Comparison of ENCODE assay signal across 10 cellular contexts in genomic region chr3:10417849-10418248, GRCh38.
DNase-seq lines count a peak whose midpoint lies in the region; ATAC-seq, FAIRE-seq and TF ChIP-seq lines count a peak whose summit lies in the region.
"Had no signal": no experiment of that assay in that cellular context is flagged by ENCODE, and none has a peak within 500 bp of the region (broad histone marks: within the 10 kb centered on the region; RNA-seq: fewer than 3 reads in every experiment).

No MANE protein-coding gene starts in this region.

- H3K27ac ChIP-seq in cardiac muscle cell (no peak overlapping the region), right atrium auricular region (no peak overlapping the region), endothelial cell of umbilical vein (ENCODE audit: insufficient read depth, low read depth, low read length) (no peak overlapping the region)

- H3K9me3 ChIP-seq in cardiac muscle cell (ENCODE audit: low read depth) (no peaks in the 10 kb centered on the region), right atrium auricular region (no peaks in the 10 kb centered on the region), endothelial cell of umbilical vein (replicated peaks; ENCODE audit: control insufficient read depth, insufficient read depth, low read length) (no peaks in the 10 kb centered on the region)

- POLR2A ChIA-PET in endothelial cell of umbilical vein (lab: Charles Lee): no interaction called here

- H3K4me1 ChIP-seq in cardiac muscle cell (ENCODE audit: low read depth) (no peaks in the 10 kb centered on the region), right atrium auricular region (no peaks in the 10 kb centered on the region), endothelial cell of umbilical vein (ENCODE audit: control insufficient read depth, extremely low read depth, insufficient read depth, low read length) (no peaks in the 10 kb centered on the region)

- H3K4me2 ChIP-seq in endothelial cell of umbilical vein (ENCODE audit: insufficient read depth, low read length): no peak overlapping the region

- intact Hi-C loops in endothelial cell of umbilical vein (cut with micrococcal nuclease): loop anchor here (2.0 kb wide), 1 partner anchor 321 kb away; no protein-coding TSS in a partner anchor
- intact Hi-C loops in cardiac septum (cut with DNase I): no loop called here

- no peak overlapping the region for H2AFZ ChIP-seq in endothelial cell of umbilical vein (ENCODE audit: low read depth, low read length)

- dilution Hi-C loops in endothelial cell of umbilical vein (cut with MboI; ENCODE audit: extremely low pct_ligation_motif_present, low sequenced_read_pairs): no loop called here

- TF ChIP-seq CTCF in cardiac muscle cell (IDR thresholded peaks at IDR 0.05; ENCODE audit: low read depth, low read length) (peak; percentile 15), right atrium auricular region (IDR thresholded peaks at IDR 0.05) (no peak), endothelial cell of umbilical vein (IDR thresholded peaks at IDR 0.05; ENCODE audit: extremely low read depth in 1 of 2, insufficient read depth in 1 of 2, low read depth in 1 of 2, low read length in 2 of 2) (no peak)

- H3K9me1 ChIP-seq in endothelial cell of umbilical vein (replicated peaks; ENCODE audit: control insufficient read depth, extremely low read depth, insufficient read depth, low read length): no peaks in the 10 kb centered on the region

- H3K4me3 ChIP-seq in cardiac muscle cell (no peak overlapping the region), right atrium auricular region (no peak overlapping the region), endothelial cell of umbilical vein (replicated peaks in 1 of 3; ENCODE audit: insufficient read depth in 1 of 3, low read depth in 1 of 3, low read length in 3 of 3) (no peak overlapping the region)

- no peaks in the 10 kb centered on the region for H3K27me3 ChIP-seq in cardiac muscle cell
- no peaks in the 10 kb centered on the region for H3K27me3 ChIP-seq in right atrium auricular region
- H3K27me3 ChIP-seq in endothelial cell of umbilical vein (ENCODE audit: control insufficient read depth in 2 of 2, insufficient read depth in 2 of 2, low read length in 2 of 2): no peaks in the 10 kb centered on the region

- TF ChIP-seq POLR2A in endothelial cell of umbilical vein (IDR thresholded peaks at IDR 0.05; ENCODE audit: low read depth, low read length): no peak

- no peaks in the 10 kb centered on the region for H3K36me3 ChIP-seq in cardiac muscle cell
- no peaks in the 10 kb centered on the region for H3K36me3 ChIP-seq in right atrium auricular region
- no peaks in the 10 kb centered on the region for H3K36me3 ChIP-seq in endothelial cell of umbilical vein (ENCODE audit: control insufficient read depth in 2 of 2, extremely low read depth in 1 of 2, insufficient read depth in 2 of 2, low read length in 2 of 2)

- H4K20me1 ChIP-seq in endothelial cell of umbilical vein (replicated peaks; ENCODE audit: control insufficient read depth, extremely low read depth, insufficient read depth, low read length): no peaks in the 10 kb centered on the region

- H3K79me2 ChIP-seq in endothelial cell of umbilical vein (ENCODE audit: control insufficient read depth, insufficient read depth, low read length): no peaks in the 10 kb centered on the region

- peak in 1 of 2 donors; percentile 34 for DNase-seq in cardiac muscle cell (ENCODE audit: low read depth in 1 of 2, low spot score in 1 of 2)
- DNase-seq in right atrium auricular region (ENCODE audit: low spot score): no peak
- peak; percentile 57 for DNase-seq in NOMO-1 treated with DMSO at 0.1 percent for 48 hours (lab: John Stamatoyannopoulos, UW; ENCODE audit: unreplicated experiment)
- peak; percentile 3 for DNase-seq in endothelial cell of umbilical vein (ENCODE audit: low read depth, low spot score)
- DNase-seq in urothelium cell line (ENCODE audit: low spot score): peak; percentile 18
- DNase-seq in UCSD-AML1 (lab: John Stamatoyannopoulos, UW; ENCODE audit: unreplicated experiment): no peak
- DNase-seq in cardiac septum (ENCODE audit: low spot score): no peak
- DNase-seq: NCI-H1436 treated with DMSO at 0.1 percent for 48 hours, substantia nigra had no signal

- CTCF ChIA-PET in endothelial cell of umbilical vein (lab: Charles Lee): interaction anchor here (2.1 kb wide), 1 partner anchor 321 kb away, joined by 32 read pairs; no protein-coding TSS in a partner anchor

- no peak for FAIRE-seq in endothelial cell of umbilical vein (lab: Jason Lieb, UNC)
- no peak for FAIRE-seq in urothelium cell line (lab: Jason Lieb, UNC)

- no peak overlapping the region for H3K9ac ChIP-seq in endothelial cell of umbilical vein (replicated peaks; ENCODE audit: extremely low read depth, insufficient read depth, low read length)

- no peak for ATAC-seq in GM21619 (IDR thresholded peaks at IDR 0.05; ENCODE audit: unreplicated experiment)

- BruUV-seq in endothelial cell of umbilical vein (replicated peaks; lab: Mats Ljungman, UMichigan): no TSS peak

TF ChIP-seq in endothelial cell of umbilical vein, 7 proteins besides CTCF, POLR2A, EP300 and RAD21:
- TF ChIP-seq MYC (IDR thresholded peaks at IDR 0.05; ENCODE audit: low read depth, low read length): no peak
- TF ChIP-seq POLR2AphosphoS5 (IDR thresholded peaks at IDR 0.05; ENCODE audit: insufficient read depth, low read depth, low read length): no peak
- no peak for TF ChIP-seq FOS (IDR thresholded peaks at IDR 0.05; ENCODE audit: borderline replicate concordance, insufficient read depth, low read length)
- no peak for TF ChIP-seq MAX (IDR thresholded peaks at IDR 0.05; ENCODE audit: insufficient read depth, insufficient read length)
- TF ChIP-seq GATA2 (IDR thresholded peaks at IDR 0.05; ENCODE audit: insufficient read depth, insufficient read length, low read depth, low read length): no peak
- TF ChIP-seq JUN (IDR thresholded peaks at IDR 0.05; ENCODE audit: borderline replicate concordance, insufficient read depth, insufficient read length, low read depth): no peak
- no peak for TF ChIP-seq EZH2 (IDR thresholded peaks at IDR 0.05; ENCODE audit: borderline replicate concordance, low read depth, low read length, severe bottlenecking)

Comparison
In these comparisons a context has a peak if more than half of its experiments do, and no peak if none do; other contexts are left out.
1. DNase-seq: peak in NOMO-1 treated with DMSO at 0.1 percent for 48 hours (single experiment), endothelial cell of umbilical vein (single experiment) and urothelium cell line (single experiment); none in right atrium auricular region (single experiment), UCSD-AML1 (single experiment) and cardiac septum (single experiment).